ENCODE assay signal across 17 cellular contexts in the genomic region with DNA sequence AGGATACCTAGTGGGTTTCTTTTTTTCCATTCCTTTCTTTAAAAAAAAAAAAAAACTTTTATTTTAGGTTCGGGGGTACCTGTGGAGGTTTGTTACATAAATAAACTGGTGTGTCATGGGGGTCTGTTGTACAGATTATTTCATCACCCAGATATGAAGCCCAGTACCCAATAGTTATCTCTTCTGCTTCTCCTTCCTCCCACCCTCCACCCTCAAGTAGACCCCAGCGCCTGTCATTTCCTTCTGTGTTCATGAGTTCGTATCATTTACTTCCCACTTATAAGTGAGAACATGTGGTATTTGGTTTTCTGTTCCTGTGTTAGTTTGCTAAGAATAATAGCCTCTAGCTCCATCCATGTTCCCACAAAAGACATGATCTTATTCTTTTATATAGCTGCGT.
"Had no signal": no experiment of that assay in that cellular context is flagged by ENCODE, and none has a peak within 500 bp of the region (broad histone marks: within the 10 kb centered on the region; RNA-seq: fewer than 3 reads in every experiment).

No MANE protein-coding gene starts in this region.

- H3K36me3 ChIP-seq: esophagus muscularis mucosa, left lung, neural progenitor cell, prostate gland, suprapubic skin had no signal

- H3K9ac ChIP-seq: neural progenitor cell had no signal

- DNase-seq: activated CD4-positive, alpha-beta T cell treated with anti-CD3 and anti-CD28 coated beads, Interleukin-2, amount 50 U/mL, for 1 hour; activated CD4-positive, CD25-positive, alpha-beta regulatory T cell treated with anti-CD3 and anti-CD28 coated beads, Interleukin-2, amount 50 U/mL, for 72 hours; activated gamma-delta T cell; dermis blood vessel endothelial cell; effector memory CD4-positive, alpha-beta T cell; kidney; left lung; mammary epithelial cell; right cardiac atrium; T-helper 1 cell; T-helper 9 cell had no signal

- H3K4me3 ChIP-seq: esophagus muscularis mucosa, left lung, neural progenitor cell, prostate gland, suprapubic skin had no signal

- H3K4me2 ChIP-seq: neural progenitor cell had no signal

- H3K9me3 ChIP-seq: esophagus muscularis mucosa, left lung, prostate gland, suprapubic skin had no signal

- H3K27me3 ChIP-seq: esophagus muscularis mucosa, left lung, neural progenitor cell, suprapubic skin had no signal

- H3K27ac ChIP-seq: esophagus muscularis mucosa, left lung, neural progenitor cell, prostate gland, suprapubic skin, VCaP had no signal

- ATAC-seq: activated naive CD4-positive, alpha-beta T cell treated with anti-CD3 and anti-CD28 coated beads, Interleukin-2, amount 50 U/mL, for 72 hours; left lung; right cardiac atrium had no signal

- H3K4me1 ChIP-seq: prostate gland had no signal
